In the genomic region with DNA sequence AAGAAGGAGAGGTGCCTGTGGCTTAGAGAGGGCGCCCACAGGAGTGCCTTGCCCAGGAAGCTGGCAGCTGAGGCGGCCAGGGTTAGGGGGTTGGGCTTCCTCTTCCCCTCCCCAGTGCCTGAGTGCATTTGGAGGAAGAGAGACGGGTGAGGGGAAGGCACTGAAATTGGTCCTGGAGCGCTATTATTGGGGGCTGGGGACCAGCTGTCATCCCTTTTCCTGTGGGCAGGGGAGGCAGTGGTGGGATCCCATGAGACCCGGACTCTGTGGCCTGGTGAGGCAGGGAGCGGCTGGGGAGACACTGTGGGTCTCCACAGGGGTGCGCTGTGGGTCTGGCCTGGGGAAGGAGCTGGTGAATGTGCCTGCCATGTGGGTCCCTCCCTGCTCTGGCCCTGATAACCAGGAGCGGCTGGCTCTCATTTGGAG, we compare ENCODE assay signal across 8 cellular contexts.
A peak's percentile ranks its signal among the peaks of the same experiment; 100 is the strongest.
DNase-seq lines count a peak whose midpoint lies in the region; ATAC-seq and TF ChIP-seq lines count a peak whose summit lies in the region.

No MANE protein-coding gene starts in this region.

- H3F3A ChIP-seq in neural progenitor cell (ENCODE audit: low read depth): no peaks in the 10 kb centered on the region

- no peaks in the 10 kb centered on the region for H3K9me3 ChIP-seq in CD8-positive, alpha-beta T cell (ENCODE audit: low read length)
- H3K9me3 ChIP-seq in neural progenitor cell (ENCODE audit: low read depth): no peaks in the 10 kb centered on the region
- H3K9me3 ChIP-seq in tibial nerve: no peaks in the 10 kb centered on the region

- peaks cover 17% of the 10 kb centered on the region for H3K36me3 ChIP-seq in CD8-positive, alpha-beta T cell (ENCODE audit: insufficient read depth, low read length)
- H3K36me3 ChIP-seq in neural progenitor cell (no peaks in the 10 kb centered on the region), tibial nerve (peaks cover 0 to 17% (median 0%) of the 10 kb centered on the region in 3 donors)

- no peaks in the 10 kb centered on the region for H3K27me3 ChIP-seq in CD8-positive, alpha-beta T cell (ENCODE audit: insufficient read depth, low read length)
- H3K27me3 ChIP-seq in neural progenitor cell: no peaks in the 10 kb centered on the region
- no peaks in the 10 kb centered on the region for H3K27me3 ChIP-seq in tibial nerve

- no peak overlapping the region for H3K9ac ChIP-seq in neural progenitor cell

- H3K36me3 Mint-ChIP-seq in CD8-positive, alpha-beta T cell: peaks cover 47% of the 10 kb centered on the region
- peaks cover 22% of the 10 kb centered on the region for H3K36me3 Mint-ChIP-seq in neural progenitor cell

- no peaks in the 10 kb centered on the region for H3K27me3 Mint-ChIP-seq in CD8-positive, alpha-beta T cell (ENCODE audit: low read depth)
- H3K27me3 Mint-ChIP-seq in neural progenitor cell (ENCODE audit: insufficient read depth, low read depth): peaks cover 4% of the 10 kb centered on the region

- H4K20me1 ChIP-seq in neural progenitor cell (ENCODE audit: low read depth): peaks cover 96% of the 10 kb centered on the region

- TF ChIP-seq CTCF in CD8-positive, alpha-beta T cell (IDR thresholded peaks at IDR 0.05): peak; percentile 77
- peak; percentile 38 for TF ChIP-seq CTCF in neural progenitor cell (IDR thresholded peaks at IDR 0.05)
- TF ChIP-seq CTCF in tibial nerve (IDR thresholded peaks at IDR 0.05): peak; percentile 28 to 63 (median 39)

- no peak overlapping the region for H2AFZ ChIP-seq in neural progenitor cell (replicated peaks)

- no peaks in the 10 kb centered on the region for H3K9me3 Mint-ChIP-seq in CD8-positive, alpha-beta T cell
- H3K9me3 Mint-ChIP-seq in neural progenitor cell: peaks cover 2% of the 10 kb centered on the region

- H3K4me2 ChIP-seq in neural progenitor cell: no peak overlapping the region

- POLR2A ChIA-PET in CD8-positive, alpha-beta T cell (lab: Charles Lee): interaction anchor here (0.8 to 3.6 kb wide), 28 partner anchors 8 to 558 kb away, joined by 3 to 38 read pairs (median 7); partner anchors contain the start of gene TNRC6C

- H3K4me1 Mint-ChIP-seq in CD8-positive, alpha-beta T cell (ENCODE audit: low read depth): peaks cover 87% of the 10 kb centered on the region
- peaks cover 23% of the 10 kb centered on the region for H3K4me1 Mint-ChIP-seq in neural progenitor cell

- H3K27ac Mint-ChIP-seq in CD8-positive, alpha-beta T cell: peak overlapping the region; percentile 90
- peak overlapping the region; percentile 78 for H3K27ac Mint-ChIP-seq in neural progenitor cell

- H3K4me3 Mint-ChIP-seq in CD8-positive, alpha-beta T cell: peak overlapping the region; percentile 81
- no peak overlapping the region for H3K4me3 Mint-ChIP-seq in neural progenitor cell

- 52 to 56% methylated on average over 5 to 7 of the region's 8 CpGs for WGBS in tibial nerve, 2 donors

- DNase-seq in CD8-positive, alpha-beta T cell: peak; percentile 60 to 87 (median 80)
- peak; percentile 92 for DNase-seq in LHCN-M2 (ENCODE audit: low read depth)
- DNase-seq in activated CD4-positive, alpha-beta T cell treated with anti-CD3 and anti-CD28 coated beads for 4 hours: peak; percentile 81 to 84
- peak; percentile 72 for DNase-seq in effector CD4-positive, alpha-beta T cell
- peak; percentile 59 for DNase-seq in neural progenitor cell (ENCODE audit: low spot score)
- DNase-seq in tibial nerve (ENCODE audit: low spot score in 2 of 2): no peak
- DNase-seq in HuH-7.5 (ENCODE audit: low spot score): no peak

- H3K79me2 ChIP-seq in neural progenitor cell (ENCODE audit: low read depth): peaks cover 98% of the 10 kb centered on the region

- TF ChIP-seq EP300 in tibial nerve (IDR thresholded peaks at IDR 0.05): no peak

- intact Hi-C loops in CD8-positive, alpha-beta T cell (cut with DNase I, micrococcal nuclease): loop anchor here (1.0 to 10.0 kb wide), 6 partner anchors 18 to 614 kb away; no protein-coding TSS in a partner anchor

- CTCF ChIA-PET in CD8-positive, alpha-beta T cell (lab: Charles Lee): interaction anchor here (0.7 to 6.0 kb wide), 35 partner anchors 9 to 142 kb away, joined by 3 to 75 read pairs (median 9); no protein-coding TSS in a partner anchor

- peaks cover 89% of the 10 kb centered on the region for H3K4me1 ChIP-seq in CD8-positive, alpha-beta T cell (ENCODE audit: insufficient read depth, low read length)
- H3K4me1 ChIP-seq in neural progenitor cell (no peaks in the 10 kb centered on the region), tibial nerve (peaks cover 0 to 97% (median 47%) of the 10 kb centered on the region in 4 donors)

- no peak for TF ChIP-seq POLR2A in tibial nerve (IDR thresholded peaks at IDR 0.05)

- ATAC-seq in CD8-positive, alpha-beta T cell: peak; percentile 68
- no peak for ATAC-seq in HG02763 (IDR thresholded peaks at IDR 0.05; ENCODE audit: unreplicated experiment)

- peak overlapping the region; percentile 28 for H3K27ac ChIP-seq in CD8-positive, alpha-beta T cell (ENCODE audit: low read depth, low read length)
- H3K27ac ChIP-seq in neural progenitor cell: no peak overlapping the region
- peak overlapping the region in 3 of 4 donors; percentile 61 to 68 (median 66) for H3K27ac ChIP-seq in tibial nerve

- peak overlapping the region; percentile 43 for H3K4me3 ChIP-seq in CD8-positive, alpha-beta T cell (ENCODE audit: low read depth, low read length)
- H3K4me3 ChIP-seq in neural progenitor cell (no peak overlapping the region), tibial nerve (peak overlapping the region in 1 of 4 donors; percentile 13)

Comparison
In these comparisons a context has a peak if more than half of its experiments do, and no peak if none do; other contexts are left out.
1. DNase-seq: peak in CD8-positive, alpha-beta T cell (7 of 7), LHCN-M2 (single experiment), activated CD4-positive, alpha-beta T cell treated with anti-CD3 and anti-CD28 coated beads for 4 hours (2 of 2), effector CD4-positive, alpha-beta T cell (single experiment) and neural progenitor cell (single experiment); none in tibial nerve (0 of 2) and HuH-7.5 (single experiment).
2. Peak in every context shown above with its lines, with median percentiles within 50 percentile points of each other: CTCF ChIP-seq.